In the genomic region with DNA sequence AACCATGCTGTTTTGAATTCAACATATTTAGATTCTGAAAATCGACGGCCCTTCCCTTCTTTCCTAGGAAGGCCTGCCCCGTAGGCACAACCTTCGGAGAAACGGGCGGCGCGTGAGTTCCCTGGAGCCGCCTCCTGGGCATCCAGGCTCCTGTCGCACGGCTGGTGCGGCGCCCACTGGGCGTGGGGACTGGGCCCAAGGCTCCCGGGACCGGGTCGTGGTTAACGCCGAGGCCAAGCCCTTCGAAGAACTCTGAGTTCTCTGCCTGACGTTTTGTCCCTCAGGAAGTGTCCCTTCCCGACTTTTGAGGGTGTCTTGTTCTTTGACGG, we compare ENCODE assay signal across 27 cellular contexts. TPM values are rescaled to one million over a fixed set of nuclear protein-coding genes. Genes with fewer than 3 reads are reported as not detected.
DNase-seq lines count a peak whose midpoint lies in the region; ATAC-seq and TF ChIP-seq lines count a peak whose summit lies in the region.
"Had no signal": no experiment of that assay in that cellular context is flagged by ENCODE, and none has a peak within 500 bp of the region (broad histone marks: within the 10 kb centered on the region; RNA-seq: fewer than 3 reads in every experiment).

No MANE protein-coding gene starts in this region.

- DNase-seq in left ventricle myocardium inferior (no peak), Right ventricle myocardium superior (no peak), ecto neural progenitor cell (ENCODE audit: low spot score) (peak; percentile 42), upper lobe of right lung (no peak), SK-N-DZ (ENCODE audit: low spot score) (no peak), tibial artery (no peak), AG08396 (ENCODE audit: low spot score) (no peak)
- DNase-seq: activated CD4-positive, CD25-positive, alpha-beta regulatory T cell; activated CD8-positive, alpha-beta memory T cell treated with anti-CD3 and anti-CD28 coated beads, Interleukin-2, amount 50 U/mL, for 4 hours; aorta; CD8-positive, alpha-beta T cell; colonic mucosa; hypothalamus; midbrain; naive thymus-derived CD8-positive, alpha-beta T cell; NCI-H2029; NCI-H524 treated with DMSO at 0.1 percent for 48 hours; SHP77 treated with DMSO at 0.1 percent for 48 hours; stimulated activated naive CD4-positive, alpha-beta T cell; T1000; testis had no signal

- no peak for TF ChIP-seq RAD21 in neural cell (conservative IDR thresholded peaks at IDR 0.05)

- H3K4me3 ChIP-seq in left ventricle myocardium inferior (peak overlapping the region; percentile 61), neural cell (ENCODE audit: low read length) (peak overlapping the region; percentile 56), upper lobe of right lung (no peak overlapping the region), tibial artery (no peak overlapping the region)
- H3K4me3 ChIP-seq: K562 had no signal

- TF ChIP-seq CTCF in left ventricle myocardium inferior (IDR thresholded peaks at IDR 0.05; ENCODE audit: borderline replicate concordance) (no peak), neural cell (IDR thresholded peaks at IDR 0.05; ENCODE audit: poor library complexity, severe bottlenecking) (no peak), upper lobe of right lung (IDR thresholded peaks at IDR 0.05) (no peak), tibial artery (IDR thresholded peaks at IDR 0.05) (no peak)

- H3K79me2 ChIP-seq in neural cell (replicated peaks; ENCODE audit: insufficient read depth, low read length): no peaks in the 10 kb centered on the region

- H3K27ac ChIP-seq in left ventricle myocardium inferior (replicated peaks): no peak overlapping the region
- H3K27ac ChIP-seq in neural cell (ENCODE audit: low read length): no peak overlapping the region
- no peak overlapping the region for H3K27ac ChIP-seq in upper lobe of right lung
- no peak overlapping the region for H3K27ac ChIP-seq in tibial artery
- H3K27ac ChIP-seq: cardiac muscle cell, colonic mucosa, testis had no signal

- H3K4me1 ChIP-seq in left ventricle myocardium inferior (peaks cover 30% of the 10 kb centered on the region), upper lobe of right lung (peaks cover 22% of the 10 kb centered on the region), tibial artery (peaks cover 3 to 28% (median 12%) of the 10 kb centered on the region in 4 donors)
- H3K4me1 ChIP-seq: colonic mucosa had no signal

- ATAC-seq in Right ventricle myocardium superior (ENCODE audit: poor library complexity): no peak
- peak; percentile 5 for ATAC-seq in upper lobe of right lung
- ATAC-seq: CD8-positive, alpha-beta T cell; K562; naive thymus-derived CD8-positive, alpha-beta T cell had no signal

- no peaks in the 10 kb centered on the region for H3K9me3 ChIP-seq in left ventricle myocardium inferior (replicated peaks)
- peaks cover 7% of the 10 kb centered on the region for H3K9me3 ChIP-seq in neural cell (ENCODE audit: low read length)
- no peaks in the 10 kb centered on the region for H3K9me3 ChIP-seq in upper lobe of right lung
- H3K9me3 ChIP-seq in tibial artery: peaks cover 0 to 8% (median 8%) of the 10 kb centered on the region in 3 donors
- H3K9me3 ChIP-seq: colonic mucosa, testis had no signal

- no peaks in the 10 kb centered on the region for H3K9me2 ChIP-seq in neural cell (ENCODE audit: insufficient read depth, low read length)

- peaks cover 83% of the 10 kb centered on the region for H3K27me3 ChIP-seq in left ventricle myocardium inferior (ENCODE audit: low read depth)
- peaks cover 83% of the 10 kb centered on the region for H3K27me3 ChIP-seq in neural cell (ENCODE audit: insufficient read depth, low read depth, low read length)
- H3K27me3 ChIP-seq in upper lobe of right lung: peaks cover 68% of the 10 kb centered on the region
- peaks cover 4 to 31% of the 10 kb centered on the region in 2 donors for H3K27me3 ChIP-seq in tibial artery
- H3K27me3 ChIP-seq: testis had no signal

- no peaks in the 10 kb centered on the region for H4K20me1 ChIP-seq in neural cell (ENCODE audit: insufficient read depth)

- H3F3A ChIP-seq in neural cell (ENCODE audit: insufficient read depth, low read length, poor library complexity, severe bottlenecking): no peaks in the 10 kb centered on the region

- TF ChIP-seq EP300 in neural cell (conservative IDR thresholded peaks at IDR 0.05; ENCODE audit: poor library complexity, severe bottlenecking): no peak

- H2AFZ ChIP-seq in neural cell (ENCODE audit: low read depth, low read length): no peak overlapping the region

- intact Hi-C loops in left ventricle myocardium inferior (cut with micrococcal nuclease) (no loop called here), Right ventricle myocardium superior (cut with DNase I) (loop anchor here (5.0 kb wide), 2 partner anchors 785 to 855 kb away; no protein-coding TSS in a partner anchor), upper lobe of right lung (cut with DNase I) (no loop called here), tibial artery (cut with DNase I; ENCODE audit: low total_unique reads) (loop anchor here (5.0 kb wide), 1 partner anchor 855 kb away; no protein-coding TSS in a partner anchor)

- H3K4me2 ChIP-seq in neural cell (ENCODE audit: low read length): no peak overlapping the region

- no peaks in the 10 kb centered on the region for H3K36me3 ChIP-seq in left ventricle myocardium inferior
- no peaks in the 10 kb centered on the region for H3K36me3 ChIP-seq in neural cell (ENCODE audit: insufficient read depth, low read length)
- no peaks in the 10 kb centered on the region for H3K36me3 ChIP-seq in upper lobe of right lung
- H3K36me3 ChIP-seq in tibial artery: no peaks in the 10 kb centered on the region
- H3K36me3 ChIP-seq: cardiac muscle cell, colonic mucosa had no signal

- H3K9ac ChIP-seq in neural cell (ENCODE audit: low read length): no peak overlapping the region

TF ChIP-seq in neural cell, 6 proteins besides CTCF, POLR2A, EP300 and RAD21:
- TF ChIP-seq TAF1 (IDR thresholded peaks at IDR 0.05; ENCODE audit: low read depth): no peak
- TF ChIP-seq, protein P1, sequence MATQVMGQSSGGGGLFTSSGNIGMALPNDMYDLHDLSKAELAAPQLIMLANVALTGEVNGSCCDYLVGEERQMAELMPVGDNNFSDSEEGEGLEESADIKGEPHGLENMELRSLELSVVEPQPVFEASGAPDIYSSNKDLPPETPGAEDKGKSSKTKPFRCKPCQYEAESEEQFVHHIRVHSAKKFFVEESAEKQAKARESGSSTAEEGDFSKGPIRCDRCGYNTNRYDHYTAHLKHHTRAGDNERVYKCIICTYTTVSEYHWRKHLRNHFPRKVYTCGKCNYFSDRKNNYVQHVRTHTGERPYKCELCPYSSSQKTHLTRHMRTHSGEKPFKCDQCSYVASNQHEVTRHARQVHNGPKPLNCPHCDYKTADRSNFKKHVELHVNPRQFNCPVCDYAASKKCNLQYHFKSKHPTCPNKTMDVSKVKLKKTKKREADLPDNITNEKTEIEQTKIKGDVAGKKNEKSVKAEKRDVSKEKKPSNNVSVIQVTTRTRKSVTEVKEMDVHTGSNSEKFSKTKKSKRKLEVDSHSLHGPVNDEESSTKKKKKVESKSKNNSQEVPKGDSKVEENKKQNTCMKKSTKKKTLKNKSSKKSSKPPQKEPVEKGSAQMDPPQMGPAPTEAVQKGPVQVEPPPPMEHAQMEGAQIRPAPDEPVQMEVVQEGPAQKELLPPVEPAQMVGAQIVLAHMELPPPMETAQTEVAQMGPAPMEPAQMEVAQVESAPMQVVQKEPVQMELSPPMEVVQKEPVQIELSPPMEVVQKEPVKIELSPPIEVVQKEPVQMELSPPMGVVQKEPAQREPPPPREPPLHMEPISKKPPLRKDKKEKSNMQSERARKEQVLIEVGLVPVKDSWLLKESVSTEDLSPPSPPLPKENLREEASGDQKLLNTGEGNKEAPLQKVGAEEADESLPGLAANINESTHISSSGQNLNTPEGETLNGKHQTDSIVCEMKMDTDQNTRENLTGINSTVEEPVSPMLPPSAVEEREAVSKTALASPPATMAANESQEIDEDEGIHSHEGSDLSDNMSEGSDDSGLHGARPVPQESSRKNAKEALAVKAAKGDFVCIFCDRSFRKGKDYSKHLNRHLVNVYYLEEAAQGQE (IDR thresholded peaks at IDR 0.05; ENCODE audit: borderline replicate concordance): no peak
- no peak for TF ChIP-seq EZH2 (IDR thresholded peaks at IDR 0.05; ENCODE audit: borderline replicate concordance, insufficient read depth, low read length, poor library complexity, severe bottlenecking)
- TF ChIP-seq SMC3 (conservative IDR thresholded peaks at IDR 0.05; ENCODE audit: poor library complexity): no peak
- no peak for TF ChIP-seq POLR2AphosphoS5 (IDR thresholded peaks at IDR 0.05)
- TF ChIP-seq MXI1 (conservative IDR thresholded peaks at IDR 0.05; ENCODE audit: poor library complexity, severe bottlenecking): no peak

RNA-seq across cellular contexts. Expression of a gene that starts 19.2 kb away (rescaled TPM):
- total RNA-seq in left ventricle myocardium inferior: 0.63 TPM
- total RNA-seq in Right ventricle myocardium superior: 0.43 TPM
- 0.10 TPM in 1 of 2 replicates, not detected in the other for polyA plus RNA-seq in neural cell
- 0.23 TPM in 1 of 2 replicates, not detected in the other for polyA minus RNA-seq in neural cell
- total RNA-seq in upper lobe of right lung: 0.64 TPM
- not detected in 2 replicates for polyA plus RNA-seq in SK-N-DZ (2014; cell fraction: cytosol; rRNA removed)
- not detected in 2 replicates for polyA plus RNA-seq in SK-N-DZ (2014; cell fraction: nucleus; rRNA removed)
- total RNA-seq: A172; activated naive CD4-positive, alpha-beta T cell treated with anti-CD3 and anti-CD28 coated beads, Interleukin-2, amount 50 U/mL, for 72 hours; cardiac muscle cell; H4; naive thymus-derived CD8-positive, alpha-beta T cell had no signal
- polyA plus RNA-seq: cardiac muscle cell; naive thymus-derived CD8-positive, alpha-beta T cell had no signal

Comparison
In these comparisons a context has a peak if more than half of its experiments do, and no peak if none do; other contexts are left out.
1. intact Hi-C loops: an anchor here in Right ventricle myocardium superior (5.0 kb wide) and tibial artery (5.0 kb wide); none called in left ventricle myocardium inferior and upper lobe of right lung.
2. H3K4me3 ChIP-seq: peak in left ventricle myocardium inferior (single experiment) and neural cell (single experiment); none in upper lobe of right lung (single experiment) and tibial artery (0 of 2).